In the genomic region with DNA sequence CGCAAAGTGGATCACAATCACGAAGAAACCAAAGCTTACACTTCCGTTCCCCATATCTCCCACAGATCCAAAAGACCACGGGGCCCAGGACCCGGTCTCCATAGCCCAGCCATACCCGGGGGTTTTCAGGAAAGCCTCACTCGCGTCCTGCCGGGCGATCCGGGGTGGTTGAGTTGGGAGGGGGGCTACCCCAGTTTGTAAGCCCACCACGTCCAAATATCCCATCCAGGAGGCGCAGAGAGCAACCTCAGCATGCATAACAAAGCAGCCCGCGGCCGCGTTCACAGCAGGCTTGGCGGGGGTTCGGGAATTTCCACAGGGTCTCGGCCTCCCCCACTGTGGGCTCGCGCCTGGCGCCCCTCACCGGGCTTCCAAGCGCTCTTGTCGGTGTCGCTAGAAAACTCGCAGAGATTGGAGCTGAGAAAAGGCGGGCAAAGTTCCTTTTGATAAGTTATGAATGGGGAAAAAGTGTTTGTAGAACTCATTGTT, we compare ENCODE assay signal across 8 cellular contexts. TPM values are rescaled to one million over a fixed set of nuclear protein-coding genes. Genes with fewer than 3 reads are reported as not detected.
A peak's percentile ranks its signal among the peaks of the same experiment; 100 is the strongest.
DNase-seq lines count a peak whose midpoint lies in the region; ATAC-seq and TF ChIP-seq lines count a peak whose summit lies in the region.

No MANE protein-coding gene starts in this region.

- CTCF ChIA-PET in activated naive CD4-positive, alpha-beta T cell treated with anti-CD3 and anti-CD28 coated beads for 36 hours (lab: Charles Lee): interaction anchor here (0.7 to 2.6 kb wide), 2 partner anchors 9 to 129 kb away, joined by 4 to 10 read pairs; a partner anchor contains a TSS

- H3K27ac Mint-ChIP-seq in activated naive CD4-positive, alpha-beta T cell treated with anti-CD3 and anti-CD28 coated beads for 36 hours: peak overlapping the region; percentile 75
- H3K27ac Mint-ChIP-seq in chondrocyte (ENCODE audit: unreplicated experiment): peak overlapping the region; percentile 82

- H3K4me3 ChIP-seq in muscle layer of duodenum (ENCODE audit: low read depth in 1 of 2, low read length in 2 of 2): peak overlapping the region; percentile 71 to 79

- no peaks in the 10 kb centered on the region for H3K27me3 Mint-ChIP-seq in activated naive CD4-positive, alpha-beta T cell treated with anti-CD3 and anti-CD28 coated beads for 36 hours (ENCODE audit: low read depth)
- H3K27me3 Mint-ChIP-seq in chondrocyte (ENCODE audit: low read depth): no peaks in the 10 kb centered on the region

- DNase-seq in activated naive CD4-positive, alpha-beta T cell treated with anti-CD3 and anti-CD28 coated beads for 36 hours: peak; percentile 23
- no peak for DNase-seq in activated naive CD4-positive, alpha-beta T cell treated with Interleukin-2 at 50 U/mL for 16 hours
- DNase-seq in chondrocyte (ENCODE audit: low spot score) (no peak), SIG-M5 treated with dmso at 0.1 percent for 504 hours (lab: John Stamatoyannopoulos, UW; ENCODE audit: unreplicated experiment) (no peak), HT-29 (ENCODE audit: low spot score) (no peak), NCI-H748 (lab: John Stamatoyannopoulos, UW; ENCODE audit: unreplicated experiment) (no peak)

- no peaks in the 10 kb centered on the region for H3K9me3 ChIP-seq in muscle layer of duodenum (ENCODE audit: control insufficient read depth in 1 of 2, low read length in 2 of 2)

- no peaks in the 10 kb centered on the region for H3K27me3 ChIP-seq in muscle layer of duodenum (ENCODE audit: low read depth, low read length)

- no peaks in the 10 kb centered on the region for H3K36me3 ChIP-seq in muscle layer of duodenum (ENCODE audit: control insufficient read depth in 1 of 2, insufficient read depth in 2 of 2, low read length in 2 of 2)

- no peak for TF ChIP-seq CTCF in chondrocyte (IDR thresholded peaks at IDR 0.05)

- peaks cover 22% of the 10 kb centered on the region for H3K4me1 Mint-ChIP-seq in activated naive CD4-positive, alpha-beta T cell treated with anti-CD3 and anti-CD28 coated beads for 36 hours (ENCODE audit: low read depth)
- H3K4me1 Mint-ChIP-seq in chondrocyte (ENCODE audit: low read depth): peaks cover 19% of the 10 kb centered on the region

- H3K27ac ChIP-seq in muscle layer of duodenum (ENCODE audit: low read length): no peak overlapping the region

- H3K4me1 ChIP-seq in muscle layer of duodenum (ENCODE audit: control insufficient read depth in 1 of 2, insufficient read depth in 2 of 2, low read length in 2 of 2): peaks cover 6 to 20% of the 10 kb centered on the region in 2 donors

- H3K4me3 Mint-ChIP-seq in activated naive CD4-positive, alpha-beta T cell treated with anti-CD3 and anti-CD28 coated beads for 36 hours: peak overlapping the region; percentile 88
- H3K4me3 Mint-ChIP-seq in chondrocyte (ENCODE audit: unreplicated experiment): peak overlapping the region; percentile 89

- H3K9me3 Mint-ChIP-seq in activated naive CD4-positive, alpha-beta T cell treated with anti-CD3 and anti-CD28 coated beads for 36 hours: no peaks in the 10 kb centered on the region
- no peaks in the 10 kb centered on the region for H3K9me3 Mint-ChIP-seq in chondrocyte (ENCODE audit: low read depth)

- peak; percentile 24 for ATAC-seq in HG03571 (IDR thresholded peaks at IDR 0.05; ENCODE audit: unreplicated experiment)

- peaks cover 15% of the 10 kb centered on the region for H3K36me3 Mint-ChIP-seq in activated naive CD4-positive, alpha-beta T cell treated with anti-CD3 and anti-CD28 coated beads for 36 hours (ENCODE audit: low read depth)
- H3K36me3 Mint-ChIP-seq in chondrocyte (ENCODE audit: low read depth): peaks cover 1% of the 10 kb centered on the region

- intact Hi-C loops in activated naive CD4-positive, alpha-beta T cell treated with anti-CD3 and anti-CD28 coated beads for 36 hours (cut with micrococcal nuclease): loop anchor here (1.0 to 10.0 kb wide), 4 partner anchors 9 to 57 kb away; a partner anchor contains a TSS

RNA-seq across cellular contexts. Expression of a gene that starts 9.5 kb away (rescaled TPM):
- 10 to 100 TPM; 21.7 to 22.3 TPM for total RNA-seq in activated naive CD4-positive, alpha-beta T cell treated with anti-CD3 and anti-CD28 coated beads for 36 hours
- total RNA-seq in chondrocyte: 21.2 to 28.4 TPM (median 26.0 TPM) in 3 replicates
- 134 and 139 TPM in 2 replicates for total RNA-seq in HT-29 (2014; rRNA removed; shearing (Covaris generic))

RNA-seq across cellular contexts. Expression of a gene that starts 14.2 kb away (rescaled TPM):
- 10 to 100 TPM; 40.9 to 42.3 TPM for total RNA-seq in activated naive CD4-positive, alpha-beta T cell treated with anti-CD3 and anti-CD28 coated beads for 36 hours
- total RNA-seq in chondrocyte: 36.0 to 46.6 TPM (median 36.8 TPM) in 3 replicates
- total RNA-seq in HT-29 (2014; rRNA removed; shearing (Covaris generic)): 35.5 and 42.6 TPM in 2 replicates

RNA-seq across cellular contexts. Expression of a gene that starts 19.0 kb away (rescaled TPM):
- under 1 TPM; 0.19 to 0.30 TPM for total RNA-seq in activated naive CD4-positive, alpha-beta T cell treated with anti-CD3 and anti-CD28 coated beads for 36 hours
- 0.44 to 0.85 TPM (median 0.47 TPM) in 3 replicates for total RNA-seq in chondrocyte
- total RNA-seq in HT-29 (2014; rRNA removed; shearing (Covaris generic)): 0.33 TPM in 1 of 2 replicates, not detected in the other

RNA-seq across cellular contexts. Expression of a gene that starts 21.7 kb away (rescaled TPM):
- total RNA-seq in activated naive CD4-positive, alpha-beta T cell treated with anti-CD3 and anti-CD28 coated beads for 36 hours: 10 to 100 TPM; 50.3 to 53.2 TPM
- 13.3 to 14.6 TPM (median 14.6 TPM) in 3 replicates for total RNA-seq in chondrocyte
- total RNA-seq in HT-29 (2014; rRNA removed; shearing (Covaris generic)): 160 and 195 TPM in 2 replicates
